In genomic region chr3:13205567-13206143, GRCh38 we compare ENCODE assay signal across 21 cellular contexts.
DNase-seq lines count a peak whose midpoint lies in the region; ATAC-seq, FAIRE-seq and TF ChIP-seq lines count a peak whose summit lies in the region.
"Had no signal": no experiment of that assay in that cellular context is flagged by ENCODE, and none has a peak within 500 bp of the region (broad histone marks: within the 10 kb centered on the region; RNA-seq: fewer than 3 reads in every experiment).

No MANE protein-coding gene starts in this region.

- H3K4me2 ChIP-seq in HepG2 (ENCODE audit: low read depth, low read length) (no peak overlapping the region), H1 (ENCODE audit: insufficient read depth in 1 of 2, low read depth in 2 of 2, low read length in 2 of 2) (no peak overlapping the region)
- H3K4me2 ChIP-seq: A549; BLaER1 treated with 17β-estradiol and CSF1 and Interleukin-3, amounts not matched to agents 10 nM and 100 nM had no signal

- in situ Hi-C loops in HepG2 (cut with HindIII; ENCODE audit: extremely low pct_ligation_motif_present, low pct_unique_long_range_greater_than_20kb), result no loop called here

- no peak overlapping the region for H3K18ac ChIP-seq in H1 (ENCODE audit: extremely low read depth, low read length)

- H3K9me3 ChIP-seq in HepG2 (ENCODE audit: low read length) (no peaks in the 10 kb centered on the region), right lobe of liver (no peaks in the 10 kb centered on the region), H1 (ENCODE audit: insufficient read depth in 2 of 2, low read depth in 1 of 2, low read length in 1 of 2) (no peaks in the 10 kb centered on the region)
- H3K9me3 ChIP-seq: A549; BLaER1 treated with 17β-estradiol and CSF1 and Interleukin-3, amounts not matched to agents 10 nM and 100 nM; Caco-2 had no signal

- H3K23me2 ChIP-seq in H1 (ENCODE audit: low read depth, low read length), result peaks cover 9% of the 10 kb centered on the region; the same call in 1 of the 2 replicates

- no TSS peak for BruUV-seq in HepG2 (replicated peaks; lab: Mats Ljungman, UMichigan)

- H4K8ac ChIP-seq in H1 (ENCODE audit: extremely low read depth, insufficient read depth, low read length), result no peak overlapping the region

- H3K27me3 ChIP-seq in HepG2 (ENCODE audit: control insufficient read depth in 1 of 2, insufficient read depth in 2 of 2, low read length in 2 of 2) (no peaks in the 10 kb centered on the region), right lobe of liver (no peaks in the 10 kb centered on the region), H1 (replicated peaks in 1 of 4; ENCODE audit: control insufficient read depth in 3 of 4, extremely low read depth in 1 of 4, insufficient read depth in 3 of 4, low read length in 3 of 4) (peaks cover 0 to 4% (median 3%) of the 10 kb centered on the region in 4 experiments; a peak in 4 of 7 replicates)

- ATAC-seq in HepG2, result no peak
- no peak for ATAC-seq in right lobe of liver
- ATAC-seq in HG02970 (IDR thresholded peaks at IDR 0.05; ENCODE audit: low FRiP score, unreplicated experiment), result no peak
- no peak for ATAC-seq in GM18867 (IDR thresholded peaks at IDR 0.05; ENCODE audit: unreplicated experiment)
- ATAC-seq: A549; CD8-positive, alpha-beta T cell had no signal

- H2AFZ ChIP-seq in HepG2 (ENCODE audit: low read length), result no peak overlapping the region
- H2AFZ ChIP-seq in H1 (ENCODE audit: low read length), result no peak overlapping the region

- H3K9ac ChIP-seq in HepG2 (ENCODE audit: insufficient read depth, low read depth, low read length) (no peak overlapping the region), H1 (replicated peaks in 1 of 4; ENCODE audit: extremely low read depth in 1 of 4, low read depth in 3 of 4, low read length in 3 of 4) (no peak overlapping the region)
- H3K9ac ChIP-seq: BLaER1 treated with 17β-estradiol and CSF1 and Interleukin-3, amounts not matched to agents 10 nM and 100 nM had no signal

- DNase-seq in HepG2 (ENCODE audit: low spot score) (no peak), right lobe of liver (no peak), H1 (ENCODE audit: low read depth in 1 of 2, low spot score in 2 of 2) (no peak), posterior vena cava (ENCODE audit: low spot score) (peak; percentile 8), H54 (ENCODE audit: insufficient read length, low spot score) (no peak)
- DNase-seq: AML-193; Calu3; CD4-positive, alpha-beta T cell; CD8-positive, alpha-beta T cell; DMS79 treated with DMSO at 0.1 percent for 48 hours; GF-D8 had no signal

- no peak overlapping the region for H2BK20ac ChIP-seq in H1 (ENCODE audit: low read length)

- no peak overlapping the region for H2BK120ac ChIP-seq in H1 (replicated peaks; ENCODE audit: low read depth, low read length)

- H3K4me1 ChIP-seq in HepG2 (ENCODE audit: insufficient read depth, low read length) (no peaks in the 10 kb centered on the region), right lobe of liver (no peaks in the 10 kb centered on the region), H1 (replicated peaks in 1 of 4; ENCODE audit: control insufficient read depth in 3 of 4, insufficient read depth in 4 of 4, low read length in 3 of 4) (no peaks in the 10 kb centered on the region; a peak in 2 of 7 replicates)
- H3K4me1 ChIP-seq: A549, Caco-2 had no signal

- H4K20me1 ChIP-seq in HepG2 (ENCODE audit: insufficient read depth, low read length), result peaks cover 6% of the 10 kb centered on the region; the same call in 1 of the 2 replicates
- peaks cover 0 to 9% of the 10 kb centered on the region in 2 experiments for H4K20me1 ChIP-seq in H1 (replicated peaks in 1 of 2; ENCODE audit: control insufficient read depth in 1 of 2, insufficient read depth in 2 of 2, low read length in 2 of 2)
- H4K20me1 ChIP-seq: BLaER1 treated with 17β-estradiol and CSF1 and Interleukin-3, amounts not matched to agents 10 nM and 100 nM had no signal

- H3K79me1 ChIP-seq in H1 (ENCODE audit: low read depth, low read length), result peaks cover 2% of the 10 kb centered on the region; the same call in 1 of the 2 replicates

- H4K5ac ChIP-seq in H1 (ENCODE audit: insufficient read length, low read depth, low read length), result no peak overlapping the region

- WGBS in HepG2 (ENCODE audit: low lambda C conversion rate), result 93% methylated on average over 3 of the region's 3 CpGs
- WGBS in right lobe of liver (ENCODE audit: insufficient coverage, low coverage, low lambda C conversion rate, missing lambda C conversion rate), result 84% methylated on average over 3 of the region's 3 CpGs
- WGBS in H1 (ENCODE audit: extremely low coverage in 1 of 2, insufficient coverage in 1 of 2, insufficient read length in 1 of 2, insufficient replicate concordance in 2 of 2, low coverage in 1 of 2, low lambda C conversion rate in 2 of 2, missing lambda C conversion rate in 1 of 2), 2 experiments, result 85 to 100% methylated on average over 2 of the region's 3 CpGs

- H2BK12ac ChIP-seq in H1 (ENCODE audit: low read depth, low read length), result no peak overlapping the region; the same call in 1 of the 2 replicates

- FAIRE-seq in HepG2 (lab: Jason Lieb, UNC) (no peak), H1 (lab: Jason Lieb, UNC) (no peak), H54 (lab: Jason Lieb, UNC) (no peak)
- FAIRE-seq: A549, D721Med, G401.6, GM12891 had no signal

- CTCF ChIA-PET in HepG2 (lab: Yijun Ruan, JAX; ENCODE audit: low intra/inter-chr PET ratio, low total read pairs), result no interaction called here
- CTCF ChIA-PET in H1 (lab: Charles Lee; ENCODE audit: partially characterized antibody), result interaction anchor here (0.6 to 2.3 kb wide), 6 partner anchors 9 to 291 kb away, joined by 3 to 6 read pairs (median 4); no protein-coding TSS in a partner anchor

- H3K4me3 ChIP-seq in HepG2 (replicated peaks in 1 of 3; ENCODE audit: insufficient read depth in 1 of 3, low read depth in 2 of 3, low read length in 3 of 3) (no peak overlapping the region), right lobe of liver (no peak overlapping the region), H1 (ENCODE audit: extremely low read depth in 1 of 4, insufficient read depth in 2 of 4, low read depth in 3 of 4, low read length in 4 of 4) (no peak overlapping the region)
- H3K4me3 ChIP-seq: A549; BLaER1 treated with 17β-estradiol and CSF1 and Interleukin-3, amounts not matched to agents 10 nM and 100 nM had no signal

- H3K27ac ChIP-seq in HepG2 (ENCODE audit: extremely low read length, insufficient read depth, low read length) (no peak overlapping the region), right lobe of liver (no peak overlapping the region), H1 (ENCODE audit: low read depth, low read length) (no peak overlapping the region)
- H3K27ac ChIP-seq: 22Rv1; A549; BLaER1 treated with 17β-estradiol and CSF1 and Interleukin-3, amounts not matched to agents 10 nM and 100 nM; C4-2B had no signal

- H2BK15ac ChIP-seq in H1 (ENCODE audit: low read length), result no peak overlapping the region

- H3K36me3 ChIP-seq in HepG2 (replicated peaks in 1 of 2; ENCODE audit: control insufficient read depth in 1 of 2, insufficient read depth in 2 of 2, low read length in 2 of 2) (no peaks in the 10 kb centered on the region), right lobe of liver (no peaks in the 10 kb centered on the region), H1 (ENCODE audit: control insufficient read depth in 2 of 4, insufficient read depth in 4 of 4, low read length in 3 of 4) (no peaks in the 10 kb centered on the region)
- H3K36me3 ChIP-seq: BLaER1 treated with 17β-estradiol and CSF1 and Interleukin-3, amounts not matched to agents 10 nM and 100 nM had no signal

- TF ChIP-seq RAD21 in HepG2 (CRISPR knock-in tag; IDR thresholded peaks at IDR 0.05) (no peak), H1 (IDR thresholded peaks at IDR 0.05 in 1 of 2, conservative IDR thresholded peaks at IDR 0.05 in 1 of 2; ENCODE audit: low read depth in 2 of 2, low read length in 2 of 2) (no peak)

- H3K56ac ChIP-seq in H1 (replicated peaks; ENCODE audit: insufficient read length, low read depth, low read length), result no peak overlapping the region

- H2AK5ac ChIP-seq in H1 (ENCODE audit: low read depth, low read length), result peak overlapping the region; percentile 44; the same call in 1 of the 2 replicates

- no peaks in the 10 kb centered on the region for H3K79me2 ChIP-seq in HepG2 (ENCODE audit: insufficient read depth, low read length)
- no peaks in the 10 kb centered on the region for H3K79me2 ChIP-seq in H1 (ENCODE audit: control insufficient read depth in 1 of 2, insufficient read depth in 2 of 2, low read length in 2 of 2)

- POLR2A ChIA-PET in HepG2 (lab: Yijun Ruan, JAX) (no interaction called here), H1 (lab: Charles Lee; ENCODE audit: partially characterized antibody) (no interaction called here)

- no peak overlapping the region for H4K91ac ChIP-seq in H1 (replicated peaks; ENCODE audit: insufficient read length, low read length)

- no peak overlapping the region for H2BK5ac ChIP-seq in H1 (ENCODE audit: low read depth, low read length)

- TF ChIP-seq CTCF in HepG2 (CRISPR knock-in tag; IDR thresholded peaks at IDR 0.05), result no peak
- TF ChIP-seq CTCF in right lobe of liver (IDR thresholded peaks at IDR 0.05), result no peak
- TF ChIP-seq CTCF in H1 (IDR thresholded peaks at IDR 0.05; ENCODE audit: control extremely low read depth in 1 of 3, insufficient read depth in 1 of 3, low read depth in 1 of 3, low read length in 3 of 3), result no peak

- intact Hi-C loops in HepG2 (cut with micrococcal nuclease; ENCODE audit: unreplicated experiment) (no loop called here), right lobe of liver (cut with DNase I) (no loop called here), posterior vena cava (cut with DNase I) (loop anchor here in 1 of 2 donors (5.0 kb wide), 2 partner anchors 83 to 1613 kb away; no protein-coding TSS in a partner anchor)

- TF ChIP-seq POLR2A in HepG2 (IDR thresholded peaks at IDR 0.05; ENCODE audit: insufficient read depth in 1 of 2, low read depth in 2 of 2, low read length in 2 of 2) (no peak), right lobe of liver (IDR thresholded peaks at IDR 0.05) (no peak), H1 (IDR thresholded peaks at IDR 0.05; ENCODE audit: control extremely low read depth in 1 of 2, low read depth in 2 of 2, low read length in 2 of 2) (no peak), H54 (IDR thresholded peaks at IDR 0.05; ENCODE audit: low read depth, low read length) (no peak)

- no peak for TF ChIP-seq EP300 in HepG2 (IDR thresholded peaks at IDR 0.05; ENCODE audit: low read depth in 2 of 2, low read length in 2 of 2)
- no peak for TF ChIP-seq EP300 in HepG2 (CRISPR knock-in tag; IDR thresholded peaks at IDR 0.05; ENCODE audit: borderline replicate concordance)
- no peak for TF ChIP-seq EP300 in H1 (IDR thresholded peaks at IDR 0.05; ENCODE audit: borderline replicate concordance in 1 of 2, low read depth in 2 of 2, low read length in 2 of 2)

- H3K23ac ChIP-seq in H1 (ENCODE audit: insufficient read length), result no peak overlapping the region

- H3K14ac ChIP-seq in H1 (ENCODE audit: insufficient read length), result no peak overlapping the region

- no peak overlapping the region for H3K4ac ChIP-seq in H1 (replicated peaks; ENCODE audit: insufficient read length, low read depth, low read length)

TF ChIP-seq in HepG2, 621 proteins besides CTCF, POLR2A, EP300 and RAD21 (continues in another document):
- TF ChIP-seq HDAC6 (IDR thresholded peaks at IDR 0.05; ENCODE audit: low read depth, low read length) (no peak), NBN (conservative IDR thresholded peaks at IDR 0.05) (0 out of 2 replicates have a peak, but pooled peaks have one; percentile 21)

TF ChIP-seq in H1, 55 proteins besides CTCF, POLR2A, EP300 and RAD21 (continues in another document):
- no peak for TF ChIP-seq MAFK (IDR thresholded peaks at IDR 0.05; ENCODE audit: low read depth, low read length)
- no peak for TF ChIP-seq HDAC6 (IDR thresholded peaks at IDR 0.05; ENCODE audit: low read depth, low read length)
